ENCODE assay signal across 25 cellular contexts in the genomic region with DNA sequence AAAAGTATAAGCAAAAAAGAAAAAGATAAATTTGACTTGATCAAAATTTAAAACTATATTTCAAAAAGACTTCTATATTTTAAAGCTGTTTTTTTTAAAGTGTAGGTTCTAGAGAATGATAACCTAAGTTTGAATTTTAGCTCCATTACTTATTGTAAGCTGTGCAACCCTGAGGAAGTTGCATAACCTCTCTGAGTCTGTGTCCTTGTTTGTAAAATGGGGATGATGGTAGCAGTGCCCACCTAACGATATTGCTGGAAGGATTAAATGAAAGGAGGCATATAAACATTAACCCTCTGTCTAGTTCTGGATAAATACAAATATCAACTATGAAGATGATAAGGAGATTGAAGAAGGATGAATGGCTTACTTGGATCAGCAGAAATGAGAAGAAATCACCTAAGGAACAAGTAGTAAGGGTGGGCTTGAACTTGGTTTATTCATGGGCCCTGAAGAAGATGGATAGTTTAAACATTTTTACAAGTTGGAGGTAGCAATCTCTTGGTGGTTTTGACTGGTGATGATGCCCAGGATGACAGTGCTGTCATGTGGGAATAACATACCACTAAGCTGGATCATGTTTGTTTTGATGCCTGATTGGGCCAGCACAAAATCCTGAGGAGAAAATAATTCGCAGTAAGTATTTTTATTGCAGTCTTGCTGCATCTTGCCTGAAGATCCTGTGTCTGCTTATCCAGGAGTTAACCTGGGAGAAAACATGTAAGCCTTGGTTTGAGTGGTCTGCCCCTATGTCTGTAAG.
"Had no signal": no experiment of that assay in that cellular context is flagged by ENCODE, and none has a peak within 500 bp of the region (broad histone marks: within the 10 kb centered on the region; RNA-seq: fewer than 3 reads in every experiment).

No MANE protein-coding gene starts in this region.

- H3K4me3 ChIP-seq: breast epithelium, dorsolateral prefrontal cortex, esophagus squamous epithelium, heart right ventricle, ovary, prostate gland, upper lobe of right lung had no signal

- H3K36me3 ChIP-seq: breast epithelium, esophagus squamous epithelium, heart right ventricle, neutrophil, ovary, prostate gland, upper lobe of right lung had no signal

- ATAC-seq: activated T-cell treated with anti-CD3 and anti-CD28 coated beads, Interleukin-2, amount 50 U/mL, for 4 hours; left lobe of liver; stimulated activated naive CD8-positive, alpha-beta T cell treated with anti-CD3 and anti-CD28 coated beads, Interleukin-15, Interleukin-2, amounts not matched to agents 100 U/mL and 50 U/mL, for 24 hours; upper lobe of right lung; WTC11 had no signal

- H3K27me3 Mint-ChIP-seq: central memory CD8-positive, alpha-beta T cell had no signal

- FAIRE-seq: colon, kidney had no signal

- H3K27me3 ChIP-seq: breast epithelium, dorsolateral prefrontal cortex, esophagus squamous epithelium, heart right ventricle, neutrophil, ovary, upper lobe of right lung had no signal

- H3K27ac Mint-ChIP-seq: activated naive CD4-positive, alpha-beta T cell treated with anti-CD3 and anti-CD28 coated beads for 36 hours; activated naive CD8-positive, alpha-beta T cell treated with anti-CD3 and anti-CD28 coated beads, Interleukin-2, amount 10 ng/mL, durations not matched to agents 7 days and 5 days; nephron; T-helper 1 cell treated with Interleukin-12 subunit alpha and Interleukin-12 subunit beta and Interleukin-4 antibody, amounts not matched to agents 30 μg/mL and 1 μg/mL, for 36 hours; WTC11 had no signal

- H3K4me1 Mint-ChIP-seq: activated naive CD8-positive, alpha-beta T cell treated with anti-CD3 and anti-CD28 coated beads, Interleukin-2, amount 10 ng/mL, durations not matched to agents 7 days and 5 days; central memory CD8-positive, alpha-beta T cell; nephron had no signal

- H3K27ac ChIP-seq: breast epithelium, dorsolateral prefrontal cortex, esophagus squamous epithelium, neutrophil, ovary, prostate gland, upper lobe of right lung had no signal

- DNase-seq: activated CD4-positive, alpha-beta T cell treated with anti-CD3 and anti-CD28 coated beads, Interleukin-2, amount 50 U/mL, for 4 hours; activated CD8-positive, alpha-beta memory T cell treated with anti-CD3 and anti-CD28 coated beads, Interleukin-2, amount 50 U/mL, for 48 hours; activated naive CD4-positive, alpha-beta T cell treated with anti-CD3 and anti-CD28 coated beads for 36 hours; activated naive CD8-positive, alpha-beta T cell treated with anti-CD3 and anti-CD28 coated beads, Interleukin-2, amount 10 ng/mL, durations not matched to agents 7 days and 5 days; activated T-cell treated with anti-CD3 and anti-CD28 coated beads, Interleukin-2, amount 50 U/mL, for 4 hours; amniotic stem cell; dorsolateral prefrontal cortex; esophagus squamous epithelium; heart right ventricle; kidney; ovary; stimulated activated CD4-positive, alpha-beta T cell treated with anti-CD3 and anti-CD28 coated beads, Interleukin-12 subunit alpha, Interleukin-12 subunit beta, amount 100 ng/mL, for 4 hours; stimulated activated CD4-positive, alpha-beta T cell treated with anti-CD3 and anti-CD28 coated beads, Interleukin-4, amount 100 ng/mL, for 4 hours; stimulated activated naive CD8-positive, alpha-beta T cell treated with anti-CD3 and anti-CD28 coated beads, Interleukin-15, Interleukin-2, amounts not matched to agents 100 U/mL and 50 U/mL, for 24 hours; T1000; upper lobe of right lung had no signal

- H3K4me3 Mint-ChIP-seq: activated naive CD4-positive, alpha-beta T cell treated with anti-CD3 and anti-CD28 coated beads for 36 hours; activated naive CD8-positive, alpha-beta T cell treated with anti-CD3 and anti-CD28 coated beads, Interleukin-2, amount 10 ng/mL, durations not matched to agents 7 days and 5 days; activated T-cell treated with anti-CD3 and anti-CD28 coated beads, Interleukin-2, amount 50 U/mL, for 4 hours; central memory CD8-positive, alpha-beta T cell; nephron; T-helper 1 cell treated with Interleukin-12 subunit alpha and Interleukin-12 subunit beta and Interleukin-4 antibody, amounts not matched to agents 30 μg/mL and 1 μg/mL, for 36 hours; WTC11 had no signal

- H3K9me3 Mint-ChIP-seq: activated naive CD4-positive, alpha-beta T cell treated with anti-CD3 and anti-CD28 coated beads for 36 hours; activated naive CD8-positive, alpha-beta T cell treated with anti-CD3 and anti-CD28 coated beads, Interleukin-2, amount 10 ng/mL, durations not matched to agents 7 days and 5 days; activated T-cell treated with anti-CD3 and anti-CD28 coated beads, Interleukin-2, amount 50 U/mL, for 4 hours; central memory CD8-positive, alpha-beta T cell; nephron; T-helper 1 cell treated with Interleukin-12 subunit alpha and Interleukin-12 subunit beta and Interleukin-4 antibody, amounts not matched to agents 30 μg/mL and 1 μg/mL, for 36 hours had no signal

- H3K9me3 ChIP-seq: breast epithelium, esophagus squamous epithelium, heart right ventricle, neutrophil, ovary, prostate gland, upper lobe of right lung had no signal

- H3K4me1 ChIP-seq: breast epithelium, esophagus squamous epithelium, prostate gland, upper lobe of right lung had no signal

- H3K36me3 Mint-ChIP-seq: activated naive CD8-positive, alpha-beta T cell treated with anti-CD3 and anti-CD28 coated beads, Interleukin-2, amount 10 ng/mL, durations not matched to agents 7 days and 5 days; WTC11 had no signal
